In the genomic region with DNA sequence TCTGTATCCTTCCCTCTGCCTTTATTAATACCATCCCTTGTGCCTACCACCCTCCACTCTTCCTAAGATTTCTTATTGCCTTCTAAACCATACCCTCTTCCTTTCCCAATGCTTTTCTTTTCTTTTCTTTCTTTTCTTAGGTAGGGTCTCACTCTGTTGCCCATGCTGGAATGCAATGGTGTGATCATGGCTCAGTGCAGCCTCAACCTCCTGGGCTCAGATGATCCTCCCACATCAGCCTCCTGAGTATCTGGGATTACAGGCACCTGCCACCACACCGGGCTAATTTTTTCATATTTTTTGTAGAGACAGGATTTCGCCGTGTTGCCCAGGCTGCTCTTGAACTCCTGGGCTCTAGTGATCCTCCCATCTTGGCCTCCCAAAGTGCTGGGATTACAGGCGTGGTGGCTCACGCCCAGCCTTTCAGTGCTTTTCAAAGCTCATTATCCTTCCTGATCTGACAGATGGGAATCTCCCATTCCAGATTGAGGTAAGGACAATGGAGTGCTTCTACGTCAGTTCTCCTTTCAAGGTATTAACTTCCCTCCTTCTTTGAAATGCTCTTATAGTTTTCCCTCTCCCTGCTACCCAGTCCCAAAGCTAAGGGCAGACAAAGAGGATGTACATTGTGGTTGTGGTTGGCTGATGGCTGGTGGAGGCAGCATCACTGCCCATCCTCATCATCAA, we compare ENCODE assay signal across 15 cellular contexts. TPM values are rescaled to one million over a fixed set of nuclear protein-coding genes. Genes with fewer than 3 reads are reported as not detected.
A peak's percentile ranks its signal among the peaks of the same experiment; 100 is the strongest.
DNase-seq lines count a peak whose midpoint lies in the region; ATAC-seq and TF ChIP-seq lines count a peak whose summit lies in the region.
"Had no signal": no experiment of that assay in that cellular context is flagged by ENCODE, and none has a peak within 500 bp of the region (broad histone marks: within the 10 kb centered on the region; RNA-seq: fewer than 3 reads in every experiment).

No MANE protein-coding gene starts in this region.

- no peaks in the 10 kb centered on the region for H3K9me3 ChIP-seq in PC-9 (ENCODE audit: insufficient read depth, low read depth)
- H3K9me3 ChIP-seq: sigmoid colon had no signal

- no peaks in the 10 kb centered on the region for H3K9me3 Mint-ChIP-seq in CD14-positive monocyte
- no peaks in the 10 kb centered on the region for H3K9me3 Mint-ChIP-seq in chondrocyte (ENCODE audit: low read depth)
- no peaks in the 10 kb centered on the region for H3K9me3 Mint-ChIP-seq in osteocyte (ENCODE audit: unreplicated experiment)
- H3K9me3 Mint-ChIP-seq: activated T-cell treated with anti-CD3 and anti-CD28 coated beads, Interleukin-2, amount 50 U/mL, for 72 hours; H9; T-helper 2 cell treated with Interferon-gamma antibody and Interleukin-4, amounts not matched to agents 5 μg/mL and 100 μg/mL, for 36 hours had no signal

- H3K27ac Mint-ChIP-seq in CD14-positive monocyte (peak overlapping the region in 5 of 7 donors; percentile 53 to 82 (median 66)), chondrocyte (ENCODE audit: unreplicated experiment) (peak overlapping the region; percentile 95), osteocyte (ENCODE audit: unreplicated experiment) (peak overlapping the region; percentile 93)
- H3K27ac Mint-ChIP-seq: activated T-cell treated with anti-CD3 and anti-CD28 coated beads, Interleukin-2, amount 50 U/mL, for 72 hours; H9; T-helper 2 cell treated with Interferon-gamma antibody and Interleukin-4, amounts not matched to agents 5 μg/mL and 100 μg/mL, for 36 hours had no signal

- intact Hi-C loops in CD14-positive monocyte (cut with micrococcal nuclease) (loop anchor here in 1 of 2 donors (10.0 kb wide), 1 partner anchor 52 kb away; no protein-coding TSS in a partner anchor), PC-9 (cut with micrococcal nuclease; ENCODE audit: unreplicated experiment) (no loop called here)

- peaks cover 18% of the 10 kb centered on the region for H3F3A ChIP-seq in PC-9 (ENCODE audit: insufficient read depth, low read depth)

- no peak for TF ChIP-seq CTCF in CD14-positive monocyte (IDR thresholded peaks at IDR 0.05)
- TF ChIP-seq CTCF in PC-9 (conservative IDR thresholded peaks at IDR 0.05): no peak
- no peak for TF ChIP-seq CTCF in chondrocyte (IDR thresholded peaks at IDR 0.05)
- TF ChIP-seq CTCF in osteocyte (IDR thresholded peaks at IDR 0.05): no peak

- no TSS peak for BruUV-seq in PC-9 (replicated peaks; lab: Mats Ljungman, UMichigan)

- no peak overlapping the region for H3K4me3 Mint-ChIP-seq in CD14-positive monocyte
- H3K4me3 Mint-ChIP-seq in chondrocyte (ENCODE audit: unreplicated experiment): peak overlapping the region; percentile 16
- H3K4me3 Mint-ChIP-seq in osteocyte (ENCODE audit: unreplicated experiment): peak overlapping the region; percentile 42
- H3K4me3 Mint-ChIP-seq: activated T-cell treated with anti-CD3 and anti-CD28 coated beads, Interleukin-2, amount 50 U/mL, for 72 hours; H9; T-helper 2 cell treated with Interferon-gamma antibody and Interleukin-4, amounts not matched to agents 5 μg/mL and 100 μg/mL, for 36 hours had no signal

- CTCF ChIA-PET in PC-9 (lab: Charles Lee): no interaction called here

- H3K27ac ChIP-seq in PC-9: 0 out of 2 replicates have a peak overlapping the region, but pooled peaks have one; percentile 37
- H3K27ac ChIP-seq: sigmoid colon had no signal

- no peak for ATAC-seq in HG02571 (IDR thresholded peaks at IDR 0.05; ENCODE audit: unreplicated experiment)
- no peak for ATAC-seq in HG03175 (IDR thresholded peaks at IDR 0.05; ENCODE audit: unreplicated experiment)
- ATAC-seq: activated T-cell treated with anti-CD3 and anti-CD28 coated beads, Interleukin-2, amount 50 U/mL, for 72 hours had no signal

- no peaks in the 10 kb centered on the region for H3K27me3 ChIP-seq in PC-9 (ENCODE audit: insufficient read depth, low read depth)
- H3K27me3 ChIP-seq: sigmoid colon had no signal

- H3K27me3 Mint-ChIP-seq in CD14-positive monocyte (ENCODE audit: low read depth in 3 of 3) (no peaks in the 10 kb centered on the region), chondrocyte (ENCODE audit: low read depth) (no peaks in the 10 kb centered on the region), osteocyte (ENCODE audit: unreplicated experiment) (no peaks in the 10 kb centered on the region)

- H3K4me2 ChIP-seq in PC-9: no peak overlapping the region

- peaks cover 30% of the 10 kb centered on the region for H3K4me1 ChIP-seq in PC-9 (replicated peaks; ENCODE audit: insufficient read depth)

- POLR2A ChIA-PET in PC-9 (lab: Charles Lee; ENCODE audit: unreplicated experiment): interaction anchor here (0.5 to 0.7 kb wide), 5 partner anchors 8 to 82 kb away, joined by 3 to 8 read pairs (median 5); no protein-coding TSS in a partner anchor

- H3K4me1 Mint-ChIP-seq in CD14-positive monocyte (peaks cover 15% of the 10 kb centered on the region), chondrocyte (ENCODE audit: low read depth) (peaks cover 93% of the 10 kb centered on the region), osteocyte (ENCODE audit: unreplicated experiment) (peaks cover 92% of the 10 kb centered on the region)

- H3K4me3 ChIP-seq in PC-9: no peak overlapping the region
- H3K4me3 ChIP-seq: sigmoid colon had no signal

- H3K9me2 ChIP-seq in PC-9 (ENCODE audit: insufficient read depth): no peaks in the 10 kb centered on the region

- H3K36me3 ChIP-seq in PC-9 (ENCODE audit: low read depth): no peaks in the 10 kb centered on the region

- peaks cover 59 to 74% of the 10 kb centered on the region in 2 donors for H3K36me3 Mint-ChIP-seq in CD14-positive monocyte
- H3K36me3 Mint-ChIP-seq in chondrocyte (ENCODE audit: low read depth): peaks cover 42% of the 10 kb centered on the region
- H3K36me3 Mint-ChIP-seq in osteocyte (ENCODE audit: unreplicated experiment): peaks cover 51% of the 10 kb centered on the region

- peaks cover 9% of the 10 kb centered on the region for H4K20me1 ChIP-seq in PC-9 (ENCODE audit: insufficient read depth)

- peaks cover 58% of the 10 kb centered on the region for H3K79me2 ChIP-seq in PC-9 (ENCODE audit: low read depth)

- no peak overlapping the region for H2AFZ ChIP-seq in PC-9

- no peak for DNase-seq in CD14-positive monocyte (ENCODE audit: low spot score)
- no peak for DNase-seq in PC-9
- no peak for DNase-seq in chondrocyte (ENCODE audit: low spot score)
- no peak for DNase-seq in osteocyte (ENCODE audit: extremely low spot score, unreplicated experiment)
- DNase-seq in NCI-H1417 treated with DMSO at 0.1 percent for 48 hours (lab: John Stamatoyannopoulos, UW): no peak
- DNase-seq in NCI-H345 treated with DMSO at 0.1 percent for 48 hours (lab: John Stamatoyannopoulos, UW; ENCODE audit: unreplicated experiment): no peak
- DNase-seq: activated T-cell treated with anti-CD3 and anti-CD28 coated beads, Interleukin-2, amount 50 U/mL, for 72 hours; cerebellar nuclear complex; COR-L47; H9; NCI-H2081; sigmoid colon had no signal

RNA-seq across cellular contexts. Expression of gene ANXA2, which starts 14.6 kb away (rescaled TPM):
- 1,000 to 10,000 TPM; 2,046 to 2,079 TPM for polyA plus RNA-seq in CD14-positive monocyte
- total RNA-seq in PC-9 (2021) (1,720 and 1,743 TPM in 2 replicates), chondrocyte (2,649 to 2,819 TPM (median 2,779 TPM) in 3 replicates), osteocyte (2,961 and 3,149 TPM in 2 replicates)

Comparison
In these comparisons a context has a peak if more than half of its experiments do, and no peak if none do; other contexts are left out.
1. H3K4me3 Mint-ChIP-seq: peak in chondrocyte (single experiment) and osteocyte (single experiment); none in CD14-positive monocyte (0 of 2).
2. Peak in every context shown above with its lines, with median percentiles within 50 percentile points of each other: H3K27ac Mint-ChIP-seq.